Comparison of ENCODE assay signal across 1 cellular context in the genomic region with DNA sequence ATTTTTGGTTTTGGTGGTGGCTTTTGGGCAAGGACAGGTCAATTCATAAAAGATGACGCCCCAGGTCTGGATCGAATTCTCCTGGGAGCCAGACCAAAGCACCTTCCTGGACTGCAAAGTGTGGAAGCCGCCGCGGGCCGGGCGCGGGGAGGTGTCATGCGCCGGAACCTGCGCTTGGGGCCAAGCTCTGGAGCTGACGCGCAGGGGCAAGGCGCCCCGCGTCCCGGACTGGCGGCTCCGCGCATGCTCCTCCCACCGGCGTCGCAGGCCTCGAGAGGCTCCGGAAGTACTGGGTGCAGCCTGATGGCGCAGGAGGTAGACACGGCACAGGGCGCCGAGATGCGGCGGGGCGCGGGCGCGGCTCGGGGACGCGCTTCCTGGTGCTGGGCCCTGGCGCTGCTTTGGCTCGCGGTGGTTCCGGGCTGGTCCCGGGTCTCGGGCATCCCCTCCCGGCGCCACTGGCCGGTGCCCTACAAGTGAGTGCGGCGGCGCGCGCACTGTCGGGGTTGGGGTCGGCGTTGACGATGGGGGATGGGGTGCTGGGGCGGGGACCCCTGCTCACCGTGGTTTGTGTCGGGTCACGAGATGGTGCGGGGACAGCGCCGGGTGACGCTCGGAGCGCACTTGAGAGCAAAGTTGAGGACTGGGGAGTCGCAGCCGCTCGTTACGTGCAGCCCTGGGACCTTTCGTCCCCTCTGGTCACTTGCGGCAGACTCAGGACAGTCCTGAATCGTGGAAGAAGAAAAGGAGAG.
TF ChIP-seq lines count a peak whose summit lies in the region.

A gene (plus strand): TSS at position 286 of the 752 bp plus-strand sequence. CDS start 18 bp downstream, at position 304.

TF ChIP-seq in HepG2, 621 proteins besides CTCF, POLR2A, EP300 and RAD21 (continued from another document and continues in another):
- TF ChIP-seq, protein P1, sequence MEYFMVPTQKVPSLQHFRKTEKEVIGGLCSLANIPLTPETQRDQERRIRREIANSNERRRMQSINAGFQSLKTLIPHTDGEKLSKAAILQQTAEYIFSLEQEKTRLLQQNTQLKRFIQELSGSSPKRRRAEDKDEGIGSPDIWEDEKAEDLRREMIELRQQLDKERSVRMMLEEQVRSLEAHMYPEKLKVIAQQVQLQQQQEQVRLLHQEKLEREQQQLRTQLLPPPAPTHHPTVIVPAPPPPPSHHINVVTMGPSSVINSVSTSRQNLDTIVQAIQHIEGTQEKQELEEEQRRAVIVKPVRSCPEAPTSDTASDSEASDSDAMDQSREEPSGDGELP (IDR thresholded peaks at IDR 0.05; ENCODE audit: borderline replicate concordance, low read depth), result no peak
- TF ChIP-seq, protein P2, sequence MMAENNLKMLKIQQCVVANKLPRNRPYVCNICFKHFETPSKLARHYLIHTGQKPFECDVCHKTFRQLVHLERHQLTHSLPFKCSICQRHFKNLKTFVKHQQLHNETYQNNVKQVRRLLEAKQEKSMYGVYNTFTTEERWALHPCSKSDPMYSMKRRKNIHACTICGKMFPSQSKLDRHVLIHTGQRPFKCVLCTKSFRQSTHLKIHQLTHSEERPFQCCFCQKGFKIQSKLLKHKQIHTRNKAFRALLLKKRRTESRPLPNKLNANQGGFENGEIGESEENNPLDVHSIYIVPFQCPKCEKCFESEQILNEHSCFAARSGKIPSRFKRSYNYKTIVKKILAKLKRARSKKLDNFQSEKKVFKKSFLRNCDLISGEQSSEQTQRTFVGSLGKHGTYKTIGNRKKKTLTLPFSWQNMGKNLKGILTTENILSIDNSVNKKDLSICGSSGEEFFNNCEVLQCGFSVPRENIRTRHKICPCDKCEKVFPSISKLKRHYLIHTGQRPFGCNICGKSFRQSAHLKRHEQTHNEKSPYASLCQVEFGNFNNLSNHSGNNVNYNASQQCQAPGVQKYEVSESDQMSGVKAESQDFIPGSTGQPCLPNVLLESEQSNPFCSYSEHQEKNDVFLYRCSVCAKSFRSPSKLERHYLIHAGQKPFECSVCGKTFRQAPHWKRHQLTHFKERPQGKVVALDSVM (CRISPR knock-in tag; IDR thresholded peaks at IDR 0.05), result peak; percentile 48; the same call in 1 of the 2 replicates
- TF ChIP-seq SETDB1 (CRISPR knock-in tag; IDR thresholded peaks at IDR 0.05; ENCODE audit: borderline replicate concordance) (no peak), ONECUT2 (CRISPR knock-in tag; IDR thresholded peaks at IDR 0.05) (0 out of 2 replicates have a peak, but pooled peaks have one; percentile 43), ZNF839 (CRISPR knock-in tag; IDR thresholded peaks at IDR 0.05; ENCODE audit: borderline replicate concordance) (0 out of 2 replicates have a peak, but pooled peaks have one; percentile 34), TBL1XR1 (IDR thresholded peaks at IDR 0.05; ENCODE audit: borderline replicate concordance, low read length, partially characterized antibody) (peak; percentile 20), TEAD2 (CRISPR knock-in tag; IDR thresholded peaks at IDR 0.05) (0 out of 2 replicates have a peak, but pooled peaks have one; percentile 17), KMT2B (CRISPR knock-in tag; IDR thresholded peaks at IDR 0.05) (peak; percentile 97), BORCS8-MEF2B (CRISPR knock-in tag; IDR thresholded peaks at IDR 0.05) (peak; percentile 77; the same call in 1 of the 2 replicates), HNRNPLL (IDR thresholded peaks at IDR 0.05; ENCODE audit: low read depth, low read length, poor library complexity, severe bottlenecking) (peak; percentile 89), REL (CRISPR knock-in tag; conservative IDR thresholded peaks at IDR 0.05) (0 out of 2 replicates have a peak, but pooled peaks have one; percentile 35), GABPB1 (CRISPR knock-in tag; IDR thresholded peaks at IDR 0.05) (peak; percentile 97), GATAD2A (CRISPR knock-in tag; IDR thresholded peaks at IDR 0.05) (peak; percentile 10; the same call in 1 of the 2 replicates), ZFP62 (CRISPR knock-in tag; IDR thresholded peaks at IDR 0.05) (no peak; the same call in 1 of the 2 replicates), ZNF207 (IDR thresholded peaks at IDR 0.05; ENCODE audit: borderline replicate concordance) (no peak), ZC3H4 (CRISPR knock-in tag; IDR thresholded peaks at IDR 0.05; ENCODE audit: borderline replicate concordance) (no peak), GFI1 (CRISPR knock-in tag; IDR thresholded peaks at IDR 0.05; ENCODE audit: borderline replicate concordance) (peak; percentile 50; the same call in 1 of the 2 replicates), SMYD3 (CRISPR knock-in tag; IDR thresholded peaks at IDR 0.05) (peak; percentile 70; the same call in 1 of the 2 replicates), ZC3H13 (CRISPR knock-in tag; IDR thresholded peaks at IDR 0.05) (no peak), ETV5 (CRISPR knock-in tag; IDR thresholded peaks at IDR 0.05; ENCODE audit: borderline replicate concordance) (peak; percentile 98), ZNF274 (CRISPR knock-in tag; IDR thresholded peaks at IDR 0.05) (peak; percentile 82; the same call in 1 of the 2 replicates), ELF1 (CRISPR knock-in tag; IDR thresholded peaks at IDR 0.05) (peak; percentile 90), U2AF2 (IDR thresholded peaks at IDR 0.05; ENCODE audit: low read depth, low read length) (no peak), SP1 (IDR thresholded peaks at IDR 0.05) (no peak), SP1 (CRISPR knock-in tag; IDR thresholded peaks at IDR 0.05) (peak; percentile 36; the same call in 1 of the 2 replicates), CENPX (CRISPR knock-in tag; IDR thresholded peaks at IDR 0.05) (no peak), FOXM1 (CRISPR knock-in tag; IDR thresholded peaks at IDR 0.05) (no peak), ZNF615 (CRISPR knock-in tag; IDR thresholded peaks at IDR 0.05; ENCODE audit: borderline replicate concordance) (no peak), TOPORS (CRISPR knock-in tag; IDR thresholded peaks at IDR 0.05) (peak; percentile 50; the same call in 1 of the 2 replicates), ZNF180 (CRISPR knock-in tag; IDR thresholded peaks at IDR 0.05; ENCODE audit: borderline replicate concordance, low read depth) (no peak), MTF1 (CRISPR knock-in tag; IDR thresholded peaks at IDR 0.05) (peak; percentile 55), KDM3A (CRISPR knock-in tag; IDR thresholded peaks at IDR 0.05; ENCODE audit: low read depth) (peak; percentile 67; the same call in 1 of the 2 replicates), ZNF766 (CRISPR knock-in tag; IDR thresholded peaks at IDR 0.05; ENCODE audit: borderline replicate concordance) (peak; percentile 95), CREM (IDR thresholded peaks at IDR 0.05) (peak; percentile 71; the same call in 1 of the 2 replicates), CREM (CRISPR knock-in tag; IDR thresholded peaks at IDR 0.05) (peak; percentile 70)
- TF ChIP-seq, protein P3, sequence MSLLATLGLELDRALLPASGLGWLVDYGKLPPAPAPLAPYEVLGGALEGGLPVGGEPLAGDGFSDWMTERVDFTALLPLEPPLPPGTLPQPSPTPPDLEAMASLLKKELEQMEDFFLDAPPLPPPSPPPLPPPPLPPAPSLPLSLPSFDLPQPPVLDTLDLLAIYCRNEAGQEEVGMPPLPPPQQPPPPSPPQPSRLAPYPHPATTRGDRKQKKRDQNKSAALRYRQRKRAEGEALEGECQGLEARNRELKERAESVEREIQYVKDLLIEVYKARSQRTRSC (CRISPR knock-in tag; IDR thresholded peaks at IDR 0.05; ENCODE audit: low read depth), result no peak
- TF ChIP-seq, protein P4, sequence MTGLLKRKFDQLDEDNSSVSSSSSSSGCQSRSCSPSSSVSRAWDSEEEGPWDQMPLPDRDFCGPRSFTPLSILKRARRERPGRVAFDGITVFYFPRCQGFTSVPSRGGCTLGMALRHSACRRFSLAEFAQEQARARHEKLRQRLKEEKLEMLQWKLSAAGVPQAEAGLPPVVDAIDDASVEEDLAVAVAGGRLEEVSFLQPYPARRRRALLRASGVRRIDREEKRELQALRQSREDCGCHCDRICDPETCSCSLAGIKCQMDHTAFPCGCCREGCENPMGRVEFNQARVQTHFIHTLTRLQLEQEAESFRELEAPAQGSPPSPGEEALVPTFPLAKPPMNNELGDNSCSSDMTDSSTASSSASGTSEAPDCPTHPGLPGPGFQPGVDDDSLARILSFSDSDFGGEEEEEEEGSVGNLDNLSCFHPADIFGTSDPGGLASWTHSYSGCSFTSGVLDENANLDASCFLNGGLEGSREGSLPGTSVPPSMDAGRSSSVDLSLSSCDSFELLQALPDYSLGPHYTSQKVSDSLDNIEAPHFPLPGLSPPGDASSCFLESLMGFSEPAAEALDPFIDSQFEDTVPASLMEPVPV (CRISPR knock-in tag; IDR thresholded peaks at IDR 0.05), result peak; percentile 85
- TF ChIP-seq, protein P5, sequence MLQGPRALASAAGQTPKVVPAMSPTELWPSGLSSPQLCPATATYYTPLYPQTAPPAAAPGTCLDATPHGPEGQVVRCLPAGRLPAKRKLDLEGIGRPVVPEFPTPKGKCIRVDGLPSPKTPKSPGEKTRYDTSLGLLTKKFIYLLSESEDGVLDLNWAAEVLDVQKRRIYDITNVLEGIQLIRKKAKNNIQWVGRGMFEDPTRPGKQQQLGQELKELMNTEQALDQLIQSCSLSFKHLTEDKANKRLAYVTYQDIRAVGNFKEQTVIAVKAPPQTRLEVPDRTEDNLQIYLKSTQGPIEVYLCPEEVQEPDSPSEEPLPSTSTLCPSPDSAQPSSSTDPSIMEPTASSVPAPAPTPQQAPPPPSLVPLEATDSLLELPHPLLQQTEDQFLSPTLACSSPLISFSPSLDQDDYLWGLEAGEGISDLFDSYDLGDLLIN (CRISPR knock-in tag; IDR thresholded peaks at IDR 0.05; ENCODE audit: borderline replicate concordance), result peak; percentile 87; the same call in 1 of the 2 replicates
- TF ChIP-seq, protein P6, sequence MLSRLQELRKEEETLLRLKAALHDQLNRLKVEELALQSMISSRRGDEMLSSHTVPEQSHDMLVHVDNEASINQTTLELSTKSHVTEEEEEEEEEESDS (CRISPR knock-in tag; IDR thresholded peaks at IDR 0.05; ENCODE audit: borderline replicate concordance), result peak; percentile 43; the same call in 1 of the 2 replicates
- TF ChIP-seq, protein P7, sequence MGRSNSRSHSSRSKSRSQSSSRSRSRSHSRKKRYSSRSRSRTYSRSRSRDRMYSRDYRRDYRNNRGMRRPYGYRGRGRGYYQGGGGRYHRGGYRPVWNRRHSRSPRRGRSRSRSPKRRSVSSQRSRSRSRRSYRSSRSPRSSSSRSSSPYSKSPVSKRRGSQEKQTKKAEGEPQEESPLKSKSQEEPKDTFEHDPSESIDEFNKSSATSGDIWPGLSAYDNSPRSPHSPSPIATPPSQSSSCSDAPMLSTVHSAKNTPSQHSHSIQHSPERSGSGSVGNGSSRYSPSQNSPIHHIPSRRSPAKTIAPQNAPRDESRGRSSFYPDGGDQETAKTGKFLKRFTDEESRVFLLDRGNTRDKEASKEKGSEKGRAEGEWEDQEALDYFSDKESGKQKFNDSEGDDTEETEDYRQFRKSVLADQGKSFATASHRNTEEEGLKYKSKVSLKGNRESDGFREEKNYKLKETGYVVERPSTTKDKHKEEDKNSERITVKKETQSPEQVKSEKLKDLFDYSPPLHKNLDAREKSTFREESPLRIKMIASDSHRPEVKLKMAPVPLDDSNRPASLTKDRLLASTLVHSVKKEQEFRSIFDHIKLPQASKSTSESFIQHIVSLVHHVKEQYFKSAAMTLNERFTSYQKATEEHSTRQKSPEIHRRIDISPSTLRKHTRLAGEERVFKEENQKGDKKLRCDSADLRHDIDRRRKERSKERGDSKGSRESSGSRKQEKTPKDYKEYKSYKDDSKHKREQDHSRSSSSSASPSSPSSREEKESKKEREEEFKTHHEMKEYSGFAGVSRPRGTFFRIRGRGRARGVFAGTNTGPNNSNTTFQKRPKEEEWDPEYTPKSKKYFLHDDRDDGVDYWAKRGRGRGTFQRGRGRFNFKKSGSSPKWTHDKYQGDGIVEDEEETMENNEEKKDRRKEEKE (IDR thresholded peaks at IDR 0.05), result no peak
- TF ChIP-seq, protein P8, sequence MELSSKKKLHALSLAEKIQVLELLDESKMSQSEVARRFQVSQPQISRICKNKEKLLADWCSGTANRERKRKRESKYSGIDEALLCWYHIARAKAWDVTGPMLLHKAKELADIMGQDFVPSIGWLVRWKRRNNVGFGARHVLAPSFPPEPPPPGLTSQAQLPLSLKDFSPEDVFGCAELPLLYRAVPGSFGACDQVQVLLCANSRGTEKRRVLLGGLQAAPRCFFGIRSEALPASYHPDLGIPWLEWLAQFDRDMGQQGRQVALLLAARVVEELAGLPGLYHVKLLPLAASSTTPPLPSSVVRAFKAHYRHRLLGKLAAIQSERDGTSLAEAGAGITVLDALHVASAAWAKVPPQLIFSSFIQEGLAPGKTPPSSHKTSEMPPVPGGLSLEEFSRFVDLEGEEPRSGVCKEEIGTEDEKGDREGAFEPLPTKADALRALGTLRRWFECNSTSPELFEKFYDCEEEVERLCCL (CRISPR knock-in tag; IDR thresholded peaks at IDR 0.05; ENCODE audit: borderline replicate concordance), result peak; percentile 48; the same call in 1 of the 2 replicates
- TF ChIP-seq, protein P9, sequence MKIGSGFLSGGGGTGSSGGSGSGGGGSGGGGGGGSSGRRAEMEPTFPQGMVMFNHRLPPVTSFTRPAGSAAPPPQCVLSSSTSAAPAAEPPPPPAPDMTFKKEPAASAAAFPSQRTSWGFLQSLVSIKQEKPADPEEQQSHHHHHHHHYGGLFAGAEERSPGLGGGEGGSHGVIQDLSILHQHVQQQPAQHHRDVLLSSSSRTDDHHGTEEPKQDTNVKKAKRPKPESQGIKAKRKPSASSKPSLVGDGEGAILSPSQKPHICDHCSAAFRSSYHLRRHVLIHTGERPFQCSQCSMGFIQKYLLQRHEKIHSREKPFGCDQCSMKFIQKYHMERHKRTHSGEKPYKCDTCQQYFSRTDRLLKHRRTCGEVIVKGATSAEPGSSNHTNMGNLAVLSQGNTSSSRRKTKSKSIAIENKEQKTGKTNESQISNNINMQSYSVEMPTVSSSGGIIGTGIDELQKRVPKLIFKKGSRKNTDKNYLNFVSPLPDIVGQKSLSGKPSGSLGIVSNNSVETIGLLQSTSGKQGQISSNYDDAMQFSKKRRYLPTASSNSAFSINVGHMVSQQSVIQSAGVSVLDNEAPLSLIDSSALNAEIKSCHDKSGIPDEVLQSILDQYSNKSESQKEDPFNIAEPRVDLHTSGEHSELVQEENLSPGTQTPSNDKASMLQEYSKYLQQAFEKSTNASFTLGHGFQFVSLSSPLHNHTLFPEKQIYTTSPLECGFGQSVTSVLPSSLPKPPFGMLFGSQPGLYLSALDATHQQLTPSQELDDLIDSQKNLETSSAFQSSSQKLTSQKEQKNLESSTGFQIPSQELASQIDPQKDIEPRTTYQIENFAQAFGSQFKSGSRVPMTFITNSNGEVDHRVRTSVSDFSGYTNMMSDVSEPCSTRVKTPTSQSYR (CRISPR knock-in tag; IDR thresholded peaks at IDR 0.05; ENCODE audit: borderline replicate concordance), result no peak; the same call in 1 of the 2 replicates
- TF ChIP-seq, protein P10, sequence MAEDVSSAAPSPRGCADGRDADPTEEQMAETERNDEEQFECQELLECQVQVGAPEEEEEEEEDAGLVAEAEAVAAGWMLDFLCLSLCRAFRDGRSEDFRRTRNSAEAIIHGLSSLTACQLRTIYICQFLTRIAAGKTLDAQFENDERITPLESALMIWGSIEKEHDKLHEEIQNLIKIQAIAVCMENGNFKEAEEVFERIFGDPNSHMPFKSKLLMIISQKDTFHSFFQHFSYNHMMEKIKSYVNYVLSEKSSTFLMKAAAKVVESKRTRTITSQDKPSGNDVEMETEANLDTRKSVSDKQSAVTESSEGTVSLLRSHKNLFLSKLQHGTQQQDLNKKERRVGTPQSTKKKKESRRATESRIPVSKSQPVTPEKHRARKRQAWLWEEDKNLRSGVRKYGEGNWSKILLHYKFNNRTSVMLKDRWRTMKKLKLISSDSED (CRISPR knock-in tag; IDR thresholded peaks at IDR 0.05), result no peak
